8 cellular contexts compared by ENCODE assay signal in genomic region chr6:43052842-43053544, GRCh38. TPM values are rescaled to one million over a fixed set of nuclear protein-coding genes. Genes with fewer than 3 reads are reported as not detected.
A peak's percentile ranks its signal among the peaks of the same experiment; 100 is the strongest.
DNase-seq lines count a peak whose midpoint lies in the region; ATAC-seq, FAIRE-seq and TF ChIP-seq lines count a peak whose summit lies in the region.

No MANE protein-coding gene starts in this region.

- H3K4me1 Mint-ChIP-seq in glutamatergic neuron (ENCODE audit: low read depth, unreplicated experiment) = peaks cover 15% of the 10 kb centered on the region

- H3K27me3 Mint-ChIP-seq in glutamatergic neuron (ENCODE audit: unreplicated experiment) = peaks cover 8% of the 10 kb centered on the region

- H3K4me3 Mint-ChIP-seq in glutamatergic neuron (ENCODE audit: unreplicated experiment) = peak overlapping the region; percentile 100

- H3K9me3 ChIP-seq in HUES48 (ENCODE audit: control insufficient read depth, insufficient read depth, low read length) (no peaks in the 10 kb centered on the region), pancreas (no peaks in the 10 kb centered on the region)

- H3K9me3 Mint-ChIP-seq in glutamatergic neuron (ENCODE audit: unreplicated experiment) = peaks cover 13% of the 10 kb centered on the region

- DNase-seq in ACHN (peak; percentile 26), glutamatergic neuron (no peak), pancreas (peak in 4 of 6 donors; percentile 27 to 68 (median 43)), NAMALWA (ENCODE audit: low spot score) (no peak)
- DNase-seq in activated T-cell treated with anti-CD3 and anti-CD28 coated beads, Interleukin-2, amount 50 U/mL, for 48 hours = peak; percentile 52 to 57

- peak overlapping the region; percentile 94 for H3K9ac ChIP-seq in HUES48 (ENCODE audit: low read depth, low read length)

- H3K4me3 ChIP-seq in HUES48 (ENCODE audit: low read depth, low read length) (peak overlapping the region; percentile 97), pancreas (peak overlapping the region; percentile 46 to 87 (median 69))

- ATAC-seq in GM19035 (IDR thresholded peaks at IDR 0.05; ENCODE audit: unreplicated experiment) = peak; percentile 14
- peak; percentile 33 to 57 (median 48) for ATAC-seq in pancreas
- no peak for ATAC-seq in HG02970 (IDR thresholded peaks at IDR 0.05; ENCODE audit: low FRiP score, unreplicated experiment)

- H3K36me3 ChIP-seq in HUES48 (ENCODE audit: control insufficient read depth, insufficient read depth, low read length) = peaks cover 53% of the 10 kb centered on the region
- H3K36me3 ChIP-seq in pancreas = peaks cover 0 to 24% (median 0%) of the 10 kb centered on the region in 3 donors

- H3K4me1 ChIP-seq in HUES48 (ENCODE audit: control insufficient read depth, insufficient read depth, low read length) (peaks cover 9% of the 10 kb centered on the region), pancreas (peaks cover 3 to 12% (median 7%) of the 10 kb centered on the region in 3 donors)

- H3K36me3 Mint-ChIP-seq in glutamatergic neuron (ENCODE audit: unreplicated experiment) = peaks cover 9% of the 10 kb centered on the region

- TF ChIP-seq CTCF in glutamatergic neuron (IDR thresholded peaks at IDR 0.05; ENCODE audit: partially characterized antibody, unreplicated experiment) (no peak), pancreas (IDR thresholded peaks at IDR 0.05) (no peak)

- no peak for FAIRE-seq in pancreas (lab: Jason Lieb, UNC)

- H3K27ac ChIP-seq in HUES48 (ENCODE audit: low read depth, low read length) (peak overlapping the region; percentile 90), pancreas (peak overlapping the region; percentile 77 to 92 (median 85))

- no peaks in the 10 kb centered on the region for H3K27me3 ChIP-seq in HUES48 (ENCODE audit: control insufficient read depth, insufficient read depth, low read length)
- no peaks in the 10 kb centered on the region for H3K27me3 ChIP-seq in pancreas

- WGBS in pancreas, 2 donors = 8% methylated on average over 20 to 22 of the region's 22 CpGs

- intact Hi-C loops in pancreas (cut with DNase I) = no loop called here

- H3K27ac Mint-ChIP-seq in glutamatergic neuron (ENCODE audit: unreplicated experiment) = peak overlapping the region; percentile 97

- in situ Hi-C loops in ACHN (cut with HindIII; ENCODE audit: low pct_ligation_motif_present, low pct_unique_long_range_greater_than_20kb, low sequenced_read_pairs) = no loop called here

RNA-seq across cellular contexts. Expression of gene CUL7, which starts 0.7 kb away (rescaled TPM):
- total RNA-seq in glutamatergic neuron (ENCODE audit: unreplicated experiment) = 43.3 TPM
- 10 to 100 TPM in 4 of 6 donors, 1 to 10 TPM in 2; 8.6 to 21.4 (median 12.2) TPM for total RNA-seq in pancreas
- polyA plus RNA-seq in pancreas = 10 to 100 TPM; 17.1 to 20.4 TPM

RNA-seq across cellular contexts. Expression of gene MRPL2, which starts 6.2 kb away (rescaled TPM):
- 50.5 TPM for total RNA-seq in glutamatergic neuron (ENCODE audit: unreplicated experiment)
- total RNA-seq in pancreas = 10 to 100 TPM; 19.9 to 31.6 (median 25.7) TPM
- polyA plus RNA-seq in pancreas = 10 to 100 TPM; 55.2 to 65.8 TPM

RNA-seq across cellular contexts. Expression of gene KLC4, which starts 6.4 kb away (rescaled TPM):
- total RNA-seq in glutamatergic neuron (ENCODE audit: unreplicated experiment) = 62.3 TPM
- 10 to 100 TPM; 11.3 to 24.2 (median 15.4) TPM for total RNA-seq in pancreas
- polyA plus RNA-seq in pancreas = 10 to 100 TPM; 33.0 to 46.1 TPM

RNA-seq across cellular contexts. Expression of gene PTK7, which starts 23.1 kb away (rescaled TPM):
- total RNA-seq in glutamatergic neuron (ENCODE audit: unreplicated experiment) (166 TPM), pancreas (10 to 100 TPM in 5 of 6 donors, 1 to 10 TPM in 1; 9.8 to 44.2 (median 15.8) TPM)
- 10 to 100 TPM; 21.7 to 33.1 TPM for polyA plus RNA-seq in pancreas

RNA-seq across cellular contexts. Expression of gene RRP36, which starts 31.6 kb away (rescaled TPM):
- total RNA-seq in glutamatergic neuron (ENCODE audit: unreplicated experiment) (109 TPM), pancreas (10 to 100 TPM; 13.2 to 27.1 (median 22.3) TPM)
- polyA plus RNA-seq in pancreas = 10 to 100 TPM; 21.2 to 32.9 TPM

Comparison
In these comparisons a context has a peak if more than half of its experiments do, and no peak if none do; other contexts are left out.
1. DNase-seq: peak in ACHN (single experiment), activated T-cell treated with anti-CD3 and anti-CD28 coated beads, Interleukin-2, amount 50 U/mL, for 48 hours (2 of 2) and pancreas (4 of 6); none in glutamatergic neuron (single experiment) and NAMALWA (single experiment).